Comparison of ENCODE assay signal across 2 cellular contexts in genomic region chr10:98098247-98098646, GRCh38.
A peak's percentile ranks its signal among the peaks of the same experiment; 100 is the strongest.
TF ChIP-seq lines count a peak whose summit lies in the region.

No MANE protein-coding gene starts in this region.

TF ChIP-seq in GM23338, 12 proteins besides CTCF, POLR2A, EP300 and RAD21:
- TF ChIP-seq ZNF114 (CRISPR knock-in tag; IDR thresholded peaks at IDR 0.05), result no peak
- no peak for TF ChIP-seq CREB1 (CRISPR knock-in tag; IDR thresholded peaks at IDR 0.05; ENCODE audit: low read depth)
- TF ChIP-seq NANOG (IDR thresholded peaks at IDR 0.05; ENCODE audit: borderline replicate concordance), result no peak
- no peak for TF ChIP-seq STAT1 (IDR thresholded peaks at IDR 0.05; ENCODE audit: unreplicated experiment)
- TF ChIP-seq EZH2phosphoT487 (IDR thresholded peaks at IDR 0.05; ENCODE audit: unreplicated experiment), result no peak
- TF ChIP-seq POLR2AphosphoS5 (IDR thresholded peaks at IDR 0.05; ENCODE audit: low read depth), result no peak
- no peak for TF ChIP-seq JUNB (IDR thresholded peaks at IDR 0.05; ENCODE audit: unreplicated experiment)
- no peak for TF ChIP-seq ZNF462 (CRISPR knock-in tag; IDR thresholded peaks at IDR 0.05)
- TF ChIP-seq ETS1 (IDR thresholded peaks at IDR 0.05), result no peak
- no peak for TF ChIP-seq REST (IDR thresholded peaks at IDR 0.05; ENCODE audit: unreplicated experiment)
TF ChIP-seq in GM23338: peak in this region for 0.

TF ChIP-seq in H1, 55 proteins besides CTCF, POLR2A, EP300 and RAD21:
- peak; percentile 66; the same call in 1 of the 2 replicates for TF ChIP-seq TEAD4 (IDR thresholded peaks at IDR 0.05; ENCODE audit: low read depth, low read length)
- TF ChIP-seq NRF1 (IDR thresholded peaks at IDR 0.05; ENCODE audit: low read depth, low read length), result no peak
- no peak for TF ChIP-seq CBX8 (IDR thresholded peaks at IDR 0.05; ENCODE audit: borderline replicate concordance, low read depth, low read length)
